ENCODE assay signal across 27 cellular contexts in the genomic region with DNA sequence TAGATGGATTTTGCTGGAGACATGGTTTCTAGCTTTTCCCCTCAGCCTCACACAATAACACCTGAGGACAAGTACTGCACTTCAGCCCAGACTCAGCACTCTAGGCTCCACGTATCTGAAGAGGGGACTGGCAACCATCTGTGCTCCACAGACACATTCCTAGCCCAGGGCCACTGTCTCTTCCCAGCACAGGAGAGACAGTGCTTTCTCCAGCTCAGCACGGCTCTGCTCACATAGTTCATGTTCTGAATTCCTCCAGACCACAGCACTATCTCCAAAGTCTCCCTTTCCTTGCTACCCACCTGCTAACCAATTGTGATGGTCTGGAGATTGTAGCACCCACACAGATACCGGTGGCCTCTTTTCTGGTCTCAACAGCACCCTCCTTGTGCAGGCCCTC.
DNase-seq lines count a peak whose midpoint lies in the region; ATAC-seq, FAIRE-seq and TF ChIP-seq lines count a peak whose summit lies in the region.
"Had no signal": no experiment of that assay in that cellular context is flagged by ENCODE, and none has a peak within 500 bp of the region (broad histone marks: within the 10 kb centered on the region; RNA-seq: fewer than 3 reads in every experiment).

No MANE protein-coding gene starts in this region.

- H3K9me2 ChIP-seq in GM23338 (ENCODE audit: insufficient read depth) = no peaks in the 10 kb centered on the region

- H2AK5ac ChIP-seq in trophoblast cell (ENCODE audit: low read length) = peak overlapping the region; percentile 59

- H3K9ac ChIP-seq in trophoblast cell (ENCODE audit: low read length) = no peak overlapping the region
- H3K9ac ChIP-seq: BLaER1, KMS-11 had no signal

- no peak overlapping the region for H3K23ac ChIP-seq in trophoblast cell (ENCODE audit: low read length)

- DNase-seq in GM23338 (ENCODE audit: low spot score) = no peak
- peak; percentile 24 for DNase-seq in amniotic epithelial cell (ENCODE audit: low read depth)
- peak; percentile 8 for DNase-seq in iris pigment epithelial cell (ENCODE audit: low read depth)
- DNase-seq in trophoblast cell = no peak
- DNase-seq in RCC 7860 (ENCODE audit: low spot score) = no peak
- DNase-seq in tibial nerve (ENCODE audit: low spot score in 2 of 2) = no peak
- no peak for DNase-seq in body of pancreas
- DNase-seq: CD4-positive, alpha-beta T cell; DMS53; HCEC 1CT; NCI-H1048; NCI-H1417 treated with DMSO at 0.1 percent for 48 hours; NCI-H187; NCI-H2081 treated with DMSO at 0.1 percent for 48 hours; NCI-H446; NCI-H524 treated with DMSO at 0.1 percent for 48 hours; NCI-H774; PC-3; Right ventricle myocardium superior had no signal

- peak overlapping the region; percentile 89 for H2BK120ac ChIP-seq in trophoblast cell (ENCODE audit: insufficient read depth, low read length, poor library complexity)

- no peaks in the 10 kb centered on the region; the same call in 2 of the 3 replicates for H3K4me1 Mint-ChIP-seq in GM23338
- H3K4me1 Mint-ChIP-seq: IgD-negative memory B cell had no signal

- H2BK5ac ChIP-seq in trophoblast cell (ENCODE audit: low read depth, low read length, poor library complexity) = peak overlapping the region; percentile 93

- H3K4me1 ChIP-seq in GM23338 (ENCODE audit: insufficient read depth) (no peaks in the 10 kb centered on the region), trophoblast cell (ENCODE audit: control insufficient read depth in 1 of 2, insufficient read depth in 2 of 2, low read length in 2 of 2) (peaks cover 9 to 16% of the 10 kb centered on the region in 2 experiments), tibial nerve (peaks cover 0 to 12% (median 6%) of the 10 kb centered on the region in 4 donors), body of pancreas (no peaks in the 10 kb centered on the region)

- no peaks in the 10 kb centered on the region for H3K9me3 ChIP-seq in trophoblast cell (ENCODE audit: insufficient read depth, low read depth, low read length)
- no peaks in the 10 kb centered on the region for H3K9me3 ChIP-seq in tibial nerve
- no peaks in the 10 kb centered on the region for H3K9me3 ChIP-seq in body of pancreas
- H3K9me3 ChIP-seq: BLaER1 had no signal

- peaks cover 7% of the 10 kb centered on the region; the same call in 2 of the 3 replicates for H3K36me3 Mint-ChIP-seq in GM23338 (ENCODE audit: low read depth)
- H3K36me3 Mint-ChIP-seq: IgD-negative memory B cell had no signal

- no peak for FAIRE-seq in RCC 7860 (lab: Jason Lieb, UNC)
- FAIRE-seq: A204.1, G401.6, H1 had no signal

- TF ChIP-seq CTCF in GM23338 (conservative IDR thresholded peaks at IDR 0.05; ENCODE audit: low read depth in 2 of 2) = no peak
- TF ChIP-seq CTCF in tibial nerve (IDR thresholded peaks at IDR 0.05) = no peak
- no peak for TF ChIP-seq CTCF in body of pancreas (IDR thresholded peaks at IDR 0.05)

- H3K9me3 Mint-ChIP-seq in GM23338 = no peaks in the 10 kb centered on the region; the same call in 2 of the 3 replicates
- H3K9me3 Mint-ChIP-seq: CD4-positive, alpha-beta T cell; IgD-negative memory B cell had no signal

- peak overlapping the region; percentile 97 for H4K91ac ChIP-seq in trophoblast cell (ENCODE audit: low read depth, low read length)

- peak overlapping the region; percentile 77 for H2BK12ac ChIP-seq in trophoblast cell (ENCODE audit: low read length)

- H3K27me3 ChIP-seq in GM23338 (ENCODE audit: insufficient read depth) (no peaks in the 10 kb centered on the region), trophoblast cell (ENCODE audit: insufficient read depth, low read length) (no peaks in the 10 kb centered on the region), tibial nerve (peaks cover 0 to 3% of the 10 kb centered on the region in 2 donors), body of pancreas (no peaks in the 10 kb centered on the region)
- H3K27me3 ChIP-seq: BLaER1, SJSA1 had no signal

- H3K36me3 ChIP-seq in GM23338 (ENCODE audit: insufficient read depth) = no peaks in the 10 kb centered on the region
- H3K36me3 ChIP-seq in trophoblast cell (ENCODE audit: control insufficient read depth in 1 of 2, insufficient read depth in 2 of 2, low read length in 2 of 2) = no peaks in the 10 kb centered on the region
- no peaks in the 10 kb centered on the region for H3K36me3 ChIP-seq in tibial nerve
- no peaks in the 10 kb centered on the region for H3K36me3 ChIP-seq in body of pancreas (replicated peaks in 1 of 2; ENCODE audit: insufficient read depth in 1 of 2, low read depth in 2 of 2)
- H3K36me3 ChIP-seq: BLaER1, SJSA1 had no signal

- H4K20me1 ChIP-seq in GM23338 (replicated peaks; ENCODE audit: insufficient read depth) = no peaks in the 10 kb centered on the region; the same call in none of the 2 replicates
- H4K20me1 ChIP-seq: BLaER1 had no signal

- TF ChIP-seq POLR2A in tibial nerve (IDR thresholded peaks at IDR 0.05) (no peak), body of pancreas (IDR thresholded peaks at IDR 0.05) (no peak)

- WGBS in trophoblast cell (ENCODE audit: extremely low coverage, insufficient coverage, insufficient read length) = no CpG with 5 or more reads among the region's 3 CpGs
- 85 to 90% methylated on average over 3 of the region's 3 CpGs for WGBS in tibial nerve, 2 donors
- WGBS in body of pancreas, 2 donors = 59 to 64% methylated on average over 3 of the region's 3 CpGs

- no peak overlapping the region for H3K27ac ChIP-seq in GM23338 (ENCODE audit: low read depth)
- peak overlapping the region; percentile 94 for H3K27ac ChIP-seq in trophoblast cell (ENCODE audit: low read depth, low read length)
- no peak overlapping the region for H3K27ac ChIP-seq in tibial nerve
- H3K27ac ChIP-seq in body of pancreas = no peak overlapping the region
- H3K27ac ChIP-seq: BLaER1, KMS-11 had no signal

- peak overlapping the region; percentile 73 for H3K14ac ChIP-seq in trophoblast cell (ENCODE audit: low read length)

- intact Hi-C loops in body of pancreas (cut with DNase I) = no loop called here

- peak overlapping the region; percentile 50; the same call in 1 of the 2 replicates for H3K27ac Mint-ChIP-seq in GM23338
- H3K27ac Mint-ChIP-seq: CD4-positive, alpha-beta T cell; IgD-negative memory B cell had no signal

- H4K8ac ChIP-seq in trophoblast cell (ENCODE audit: low read depth, low read length) = peak overlapping the region; percentile 68

- H3K4me2 ChIP-seq in GM23338 = no peak overlapping the region
- H3K4me2 ChIP-seq in trophoblast cell (ENCODE audit: low read length) = no peak overlapping the region
- H3K4me2 ChIP-seq: BLaER1, KMS-11 had no signal

- no peak overlapping the region; the same call in 2 of the 3 replicates for H3K4me3 Mint-ChIP-seq in GM23338
- H3K4me3 Mint-ChIP-seq: CD4-positive, alpha-beta T cell; IgD-negative memory B cell had no signal

- H3K27me3 Mint-ChIP-seq in GM23338 (ENCODE audit: insufficient read depth, low read depth, poor library complexity) = no peaks in the 10 kb centered on the region

- H3K4me3 ChIP-seq in GM23338 (no peak overlapping the region), trophoblast cell (ENCODE audit: low read depth, low read length) (no peak overlapping the region), tibial nerve (no peak overlapping the region), body of pancreas (no peak overlapping the region)
- H3K4me3 ChIP-seq: BLaER1, SJSA1 had no signal

- H3K79me1 ChIP-seq in trophoblast cell (ENCODE audit: low read length) = peaks cover 18% of the 10 kb centered on the region

- H3F3A ChIP-seq in GM23338 (replicated peaks; ENCODE audit: low read depth) = no peaks in the 10 kb centered on the region

- H3K18ac ChIP-seq in trophoblast cell (ENCODE audit: low read length) = peak overlapping the region; percentile 47

- no peak for TF ChIP-seq EP300 in tibial nerve (IDR thresholded peaks at IDR 0.05)

- H3K4ac ChIP-seq in trophoblast cell (ENCODE audit: low read depth, low read length) = peak overlapping the region; percentile 44

- ATAC-seq in GM23338 (no peak), GM21717 (IDR thresholded peaks at IDR 0.05; ENCODE audit: unreplicated experiment) (no peak), body of pancreas (no peak)
- ATAC-seq: PC-3 had no signal

- H2AFZ ChIP-seq in GM23338 = no peak overlapping the region
- H2AFZ ChIP-seq in trophoblast cell (ENCODE audit: insufficient read depth, low read length, poor library complexity) = peak overlapping the region; percentile 28

- no peak overlapping the region for H4K12ac ChIP-seq in trophoblast cell (ENCODE audit: low read depth, low read length)

- H3K79me2 ChIP-seq in GM23338 (replicated peaks; ENCODE audit: insufficient read depth) (peaks cover 22% of the 10 kb centered on the region), trophoblast cell (ENCODE audit: control insufficient read depth, insufficient read depth, low read length, poor library complexity) (peaks cover 3% of the 10 kb centered on the region)

TF ChIP-seq in GM23338, 12 proteins besides CTCF, POLR2A, EP300 and RAD21 (continues in another document):
- no peak for TF ChIP-seq CREB1 (CRISPR knock-in tag; IDR thresholded peaks at IDR 0.05; ENCODE audit: low read depth)
- no peak for TF ChIP-seq STAT1 (IDR thresholded peaks at IDR 0.05; ENCODE audit: unreplicated experiment)
- TF ChIP-seq EZH2 (IDR thresholded peaks at IDR 0.05; ENCODE audit: low read depth, unreplicated experiment) = no peak
- TF ChIP-seq POLR2AphosphoS5 (IDR thresholded peaks at IDR 0.05; ENCODE audit: low read depth) = no peak
- TF ChIP-seq JUNB (IDR thresholded peaks at IDR 0.05; ENCODE audit: unreplicated experiment) = no peak
- TF ChIP-seq, protein P1, sequence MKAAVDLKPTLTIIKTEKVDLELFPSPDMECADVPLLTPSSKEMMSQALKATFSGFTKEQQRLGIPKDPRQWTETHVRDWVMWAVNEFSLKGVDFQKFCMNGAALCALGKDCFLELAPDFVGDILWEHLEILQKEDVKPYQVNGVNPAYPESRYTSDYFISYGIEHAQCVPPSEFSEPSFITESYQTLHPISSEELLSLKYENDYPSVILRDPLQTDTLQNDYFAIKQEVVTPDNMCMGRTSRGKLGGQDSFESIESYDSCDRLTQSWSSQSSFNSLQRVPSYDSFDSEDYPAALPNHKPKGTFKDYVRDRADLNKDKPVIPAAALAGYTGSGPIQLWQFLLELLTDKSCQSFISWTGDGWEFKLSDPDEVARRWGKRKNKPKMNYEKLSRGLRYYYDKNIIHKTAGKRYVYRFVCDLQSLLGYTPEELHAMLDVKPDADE (IDR thresholded peaks at IDR 0.05) = no peak
- no peak for TF ChIP-seq NANOG (IDR thresholded peaks at IDR 0.05; ENCODE audit: borderline replicate concordance)
- no peak for TF ChIP-seq EZH2phosphoT487 (IDR thresholded peaks at IDR 0.05; ENCODE audit: unreplicated experiment)
- TF ChIP-seq ZNF114 (CRISPR knock-in tag; IDR thresholded peaks at IDR 0.05) = no peak

Comparison
In these comparisons a context has a peak if more than half of its experiments do, and no peak if none do; other contexts are left out.
1. DNase-seq: peak in amniotic epithelial cell (single experiment) and iris pigment epithelial cell (single experiment); none in GM23338 (single experiment), trophoblast cell (0 of 2), RCC 7860 (single experiment), tibial nerve (0 of 2) and body of pancreas (0 of 4).